In genomic region chr9:92435263-92435662, GRCh38 we compare ENCODE assay signal across 6 cellular contexts.
"Had no signal": no experiment of that assay in that cellular context is flagged by ENCODE, and none has a peak within 500 bp of the region (broad histone marks: within the 10 kb centered on the region; RNA-seq: fewer than 3 reads in every experiment).

No MANE protein-coding gene starts in this region.

- DNase-seq: IMR-90, KBM-7, KG1 had no signal

- H3K27ac ChIP-seq: HL-60, KMS-11 had no signal

- H3K4me3 ChIP-seq: K562 had no signal
